Comparison of ENCODE assay signal across 1 cellular context in the genomic region with DNA sequence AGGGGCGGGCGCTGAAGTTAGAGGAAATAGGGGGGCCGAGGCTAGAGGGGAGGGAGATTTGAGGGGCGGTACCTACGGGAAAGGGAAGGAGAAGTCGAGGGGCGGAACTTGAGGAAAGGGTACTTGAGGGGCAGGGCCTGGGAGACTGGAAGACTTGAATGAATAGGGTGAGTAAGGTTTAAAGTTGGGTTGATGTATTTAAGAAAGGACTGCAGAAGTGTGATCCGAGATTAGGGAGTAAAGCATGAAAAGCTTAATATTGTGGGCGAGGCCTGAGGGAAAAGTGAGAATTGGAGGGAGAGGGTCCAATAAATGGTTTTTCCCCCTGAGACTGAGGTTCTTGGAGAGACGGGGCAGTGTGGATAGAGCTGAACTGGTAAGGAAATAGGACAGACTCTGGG.
TF ChIP-seq lines count a peak whose summit lies in the region.

No MANE protein-coding gene starts in this region.

TF ChIP-seq in endothelial cell of umbilical vein, 7 proteins besides CTCF, POLR2A, EP300 and RAD21 (continued from another document):
- TF ChIP-seq POLR2AphosphoS5 (IDR thresholded peaks at IDR 0.05; ENCODE audit: insufficient read depth, low read depth, low read length), result no peak
- no peak for TF ChIP-seq EZH2 (IDR thresholded peaks at IDR 0.05; ENCODE audit: borderline replicate concordance, low read depth, low read length, severe bottlenecking)
- TF ChIP-seq GATA2 (IDR thresholded peaks at IDR 0.05; ENCODE audit: insufficient read depth, insufficient read length, low read depth, low read length), result no peak
- TF ChIP-seq MYC (IDR thresholded peaks at IDR 0.05; ENCODE audit: low read depth, low read length), result no peak
- TF ChIP-seq, protein P1, sequence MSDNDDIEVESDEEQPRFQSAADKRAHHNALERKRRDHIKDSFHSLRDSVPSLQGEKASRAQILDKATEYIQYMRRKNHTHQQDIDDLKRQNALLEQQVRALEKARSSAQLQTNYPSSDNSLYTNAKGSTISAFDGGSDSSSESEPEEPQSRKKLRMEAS (IDR thresholded peaks at IDR 0.05; ENCODE audit: insufficient read depth, insufficient read length), result no peak
